9 cellular contexts compared by ENCODE assay signal in genomic region chr1:7808253-7808844, GRCh38. TPM values are rescaled to one million over a fixed set of nuclear protein-coding genes. Genes with fewer than 3 reads are reported as not detected.
DNase-seq lines count a peak whose midpoint lies in the region; ATAC-seq, FAIRE-seq and TF ChIP-seq lines count a peak whose summit lies in the region.
"Had no signal": no experiment of that assay in that cellular context is flagged by ENCODE, and none has a peak within 500 bp of the region (broad histone marks: within the 10 kb centered on the region; RNA-seq: fewer than 3 reads in every experiment).

No MANE protein-coding gene starts in this region.

- H3K9me2 ChIP-seq in Loucy (replicated peaks; ENCODE audit: low read depth, low read length): no peaks in the 10 kb centered on the region

- H3K27ac ChIP-seq in adrenal gland (no peak overlapping the region), liver (ENCODE audit: low read depth in 1 of 2, low read length in 2 of 2) (no peak overlapping the region)
- H3K27ac ChIP-seq: neutrophil had no signal

- no peak overlapping the region for H3K4me3 ChIP-seq in Loucy (ENCODE audit: low read length, poor library complexity, severe bottlenecking)
- no peak overlapping the region for H3K4me3 ChIP-seq in adrenal gland
- H3K4me3 ChIP-seq in liver (ENCODE audit: low read depth in 1 of 3, low read length in 3 of 3): no peak overlapping the region

- TF ChIP-seq POLR2A in adrenal gland (IDR thresholded peaks at IDR 0.05): no peak

- intact Hi-C loops in adrenal gland (cut with DNase I): no loop called here

- peak; percentile 44 to 57 for TF ChIP-seq RAD21 in liver (IDR thresholded peaks at IDR 0.05)

- no peaks in the 10 kb centered on the region for H3K4me1 ChIP-seq in Loucy (ENCODE audit: insufficient read depth, low read length, poor library complexity, severe bottlenecking)
- no peaks in the 10 kb centered on the region for H3K4me1 ChIP-seq in adrenal gland (replicated peaks in 1 of 2)
- no peaks in the 10 kb centered on the region for H3K4me1 ChIP-seq in liver (ENCODE audit: control insufficient read depth in 4 of 4, insufficient read depth in 4 of 4, low read length in 3 of 4)

- no peaks in the 10 kb centered on the region for H3K79me2 ChIP-seq in Loucy (ENCODE audit: insufficient read depth, low read length)

- peak; percentile 66 for FAIRE-seq in G401.6 (lab: Jason Lieb, UNC)

- no peak overlapping the region for H3K9ac ChIP-seq in Loucy (ENCODE audit: low read depth, low read length, poor library complexity, severe bottlenecking)
- no peak overlapping the region for H3K9ac ChIP-seq in liver (ENCODE audit: low read depth in 1 of 2, low read length in 2 of 2)

- H4K20me1 ChIP-seq in Loucy (ENCODE audit: insufficient read depth, low read length, poor library complexity, severe bottlenecking): no peaks in the 10 kb centered on the region

- H3F3A ChIP-seq in Loucy (ENCODE audit: low read depth): no peaks in the 10 kb centered on the region

- no peak for ATAC-seq in GM18498 (IDR thresholded peaks at IDR 0.05; ENCODE audit: unreplicated experiment)
- ATAC-seq in HG03280 (IDR thresholded peaks at IDR 0.05; ENCODE audit: unreplicated experiment): no peak
- ATAC-seq in HG02870 (IDR thresholded peaks at IDR 0.05; ENCODE audit: unreplicated experiment): no peak

- peak; percentile 81 for TF ChIP-seq CTCF in Loucy (conservative IDR thresholded peaks at IDR 0.05; ENCODE audit: low read length)
- TF ChIP-seq CTCF in adrenal gland (IDR thresholded peaks at IDR 0.05): peak; percentile 21 to 52 (median 46)
- peak; percentile 38 for TF ChIP-seq CTCF in liver (IDR thresholded peaks at IDR 0.05; ENCODE audit: low read depth, low read length, missing input control)

- no peaks in the 10 kb centered on the region for H3K36me3 ChIP-seq in Loucy (ENCODE audit: insufficient read depth, low read length)
- peaks cover 0 to 56% of the 10 kb centered on the region in 2 donors for H3K36me3 ChIP-seq in adrenal gland (replicated peaks in 1 of 2)
- peaks cover 7 to 81% (median 68%) of the 10 kb centered on the region in 4 donors for H3K36me3 ChIP-seq in liver (ENCODE audit: control insufficient read depth in 4 of 4, insufficient read depth in 3 of 4, low read depth in 1 of 4, low read length in 3 of 4)
- H3K36me3 ChIP-seq: neutrophil had no signal

- peaks cover 3% of the 10 kb centered on the region; the same call in 1 of the 2 replicates for H3K9me3 ChIP-seq in Loucy (ENCODE audit: insufficient read depth, low read depth, low read length)
- no peaks in the 10 kb centered on the region for H3K9me3 ChIP-seq in adrenal gland (replicated peaks in 1 of 3)
- peaks cover 0 to 4% (median 1%) of the 10 kb centered on the region in 4 donors for H3K9me3 ChIP-seq in liver (ENCODE audit: control insufficient read depth in 4 of 4, low read length in 3 of 4)

- no peak overlapping the region for H3K4me2 ChIP-seq in Loucy (ENCODE audit: low read depth, low read length, poor library complexity, severe bottlenecking)

- DNase-seq in adrenal gland (no peak), HuH-7.5 (ENCODE audit: low spot score) (no peak)

- H3K27me3 ChIP-seq in Loucy (ENCODE audit: insufficient read depth, low read length, poor library complexity, severe bottlenecking) (no peaks in the 10 kb centered on the region), adrenal gland (no peaks in the 10 kb centered on the region), liver (ENCODE audit: control insufficient read depth in 4 of 4, insufficient read depth in 4 of 4, low read length in 3 of 4) (no peaks in the 10 kb centered on the region)
- H3K27me3 ChIP-seq: neutrophil had no signal

- no peak overlapping the region for H2AFZ ChIP-seq in Loucy (ENCODE audit: low read length)

- 17 to 44% (median 24%) methylated on average over 1 of the region's 1 CpG for WGBS in adrenal gland, 4 donors
- WGBS in liver: 40% methylated on average over 1 of the region's 1 CpG

TF ChIP-seq in liver, 16 proteins besides CTCF, POLR2A, EP300 and RAD21:
- TF ChIP-seq FOXA2 (IDR thresholded peaks at IDR 0.05) (no peak), ZBTB33 (IDR thresholded peaks at IDR 0.05) (no peak), NR2F2 (IDR thresholded peaks at IDR 0.05) (no peak), GABPA (IDR thresholded peaks at IDR 0.05 in 1 of 2, conservative IDR thresholded peaks at IDR 0.05 in 1 of 2) (no peak), YY1 (IDR thresholded peaks at IDR 0.05) (no peak), RXRA (IDR thresholded peaks at IDR 0.05) (no peak), TAF1 (conservative IDR thresholded peaks at IDR 0.05) (no peak), JUND (IDR thresholded peaks at IDR 0.05) (no peak)
- TF ChIP-seq, protein P1, sequence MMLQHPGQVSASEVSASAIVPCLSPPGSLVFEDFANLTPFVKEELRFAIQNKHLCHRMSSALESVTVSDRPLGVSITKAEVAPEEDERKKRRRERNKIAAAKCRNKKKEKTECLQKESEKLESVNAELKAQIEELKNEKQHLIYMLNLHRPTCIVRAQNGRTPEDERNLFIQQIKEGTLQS (IDR thresholded peaks at IDR 0.05): no peak

RNA-seq across cellular contexts. Expression of gene PER3, which starts 24.3 kb away (rescaled TPM):
- total RNA-seq in adrenal gland (10 to 100 TPM; 11.6 to 29.0 (median 19.6) TPM), liver (10 to 100 TPM in 1 of 2 donors, 1 to 10 TPM in 1; 5.4 to 21.0 TPM)
- polyA plus RNA-seq in adrenal gland (10 to 100 TPM in 2 of 3 donors, 1 to 10 TPM in 1; 8.8 to 19.9 (median 14.8) TPM), liver (1 to 10 TPM; 3.3 to 7.0 TPM)

RNA-seq across cellular contexts. Expression of gene VAMP3, which starts 37.3 kb away (rescaled TPM):
- total RNA-seq in adrenal gland: 100 to 1,000 TPM in 5 of 8 donors, 10 to 100 TPM in 3; 89.3 to 151 (median 116) TPM
- 100 to 1,000 TPM in 1 of 3 donors, 10 to 100 TPM in 2; 52.0 to 186 (median 61.6) TPM for polyA plus RNA-seq in adrenal gland
- total RNA-seq in liver: 10 to 100 TPM; 29.5 to 38.4 TPM
- 10 to 100 TPM; 17.4 to 22.2 TPM for polyA plus RNA-seq in liver

RNA-seq across cellular contexts. Expression of gene UTS2, which starts 44.5 kb away (rescaled TPM):
- 1 to 10 TPM in 1 of 8 donors, under 1 TPM in 2, not detected in 5; 0.65 to 7.1 (median 0.72) TPM for total RNA-seq in adrenal gland
- polyA plus RNA-seq in adrenal gland: 1 to 10 TPM in 2 of 3 donors, not detected in 1; 6.6 to 6.8 TPM
- total RNA-seq in liver: under 1 TPM in 1 of 2 donors, not detected in 1; 0.28 TPM
- not detected for polyA plus RNA-seq in liver
